ENCODE assay signal across 26 cellular contexts in genomic region chr1:183074215-183074614, GRCh38. TPM values are rescaled to one million over a fixed set of nuclear protein-coding genes. Genes with fewer than 3 reads are reported as not detected.
"Had no signal": no experiment of that assay in that cellular context is flagged by ENCODE, and none has a peak within 500 bp of the region (broad histone marks: within the 10 kb centered on the region; RNA-seq: fewer than 3 reads in every experiment).

No MANE protein-coding gene starts in this region.

- H3K4me3 Mint-ChIP-seq: activated T-cell treated with anti-CD3 and anti-CD28 coated beads, Interleukin-2, amount 50 U/mL, for 24 hours; activated T-helper 17 cell treated with anti-CD3 and anti-CD28 coated beads, Interleukin-2, amount 50 U/mL, for 72 hours; immature natural killer cell; memory B cell; naive B cell; stimulated activated naive CD8-positive, alpha-beta T cell treated with anti-CD3 and anti-CD28 coated beads, Interleukin-15, Interleukin-2, amounts not matched to agents 100 ng/mL and 50 ng/mL, for 24 hours had no signal

- H3K9me3 ChIP-seq: ascending aorta, spleen, tibial artery had no signal

- H3K36me3 ChIP-seq: ascending aorta, brain microvascular endothelial cell, spleen, tibial artery, WERI-Rb-1 had no signal

- H3K9me3 Mint-ChIP-seq: activated naive CD4-positive, alpha-beta T cell treated with anti-CD3 and anti-CD28 coated beads, Interleukin-2, amount 50 U/mL, for 72 hours; activated T-cell treated with anti-CD3 and anti-CD28 coated beads, Interleukin-2, amount 50 U/mL, for 24 hours; activated T-helper 17 cell treated with anti-CD3 and anti-CD28 coated beads, Interleukin-2, amount 50 U/mL, for 72 hours; memory B cell; naive B cell; stimulated activated naive CD8-positive, alpha-beta T cell treated with anti-CD3 and anti-CD28 coated beads, Interleukin-15, Interleukin-2, amounts not matched to agents 100 ng/mL and 50 ng/mL, for 24 hours had no signal

- H3K4me1 Mint-ChIP-seq: activated T-helper 17 cell treated with anti-CD3 and anti-CD28 coated beads, Interleukin-2, amount 50 U/mL, for 72 hours; immature natural killer cell had no signal

- H3K36me3 Mint-ChIP-seq: activated naive CD4-positive, alpha-beta T cell treated with anti-CD3 and anti-CD28 coated beads, Interleukin-2, amount 50 U/mL, for 72 hours; immature natural killer cell; naive B cell had no signal

- H3K27ac Mint-ChIP-seq: activated naive CD4-positive, alpha-beta T cell treated with anti-CD3 and anti-CD28 coated beads, Interleukin-2, amount 50 U/mL, for 72 hours; activated T-cell treated with anti-CD3 and anti-CD28 coated beads, Interleukin-2, amount 50 U/mL, for 24 hours; activated T-helper 17 cell treated with anti-CD3 and anti-CD28 coated beads, Interleukin-2, amount 50 U/mL, for 72 hours; immature natural killer cell; memory B cell; stimulated activated naive CD8-positive, alpha-beta T cell treated with anti-CD3 and anti-CD28 coated beads, Interleukin-15, Interleukin-2, amounts not matched to agents 100 ng/mL and 50 ng/mL, for 24 hours had no signal

- ATAC-seq: activated naive CD4-positive, alpha-beta T cell treated with anti-CD3 and anti-CD28 coated beads, Interleukin-2, amount 50 U/mL, for 72 hours; activated T-helper 17 cell treated with anti-CD3 and anti-CD28 coated beads, Interleukin-2, amount 50 U/mL, for 72 hours; esophagus mucosa; sciatic nerve had no signal

- H3K27ac ChIP-seq: brain microvascular endothelial cell, hepatocyte, spleen, WERI-Rb-1 had no signal

- H3K4me3 ChIP-seq: ascending aorta, hepatocyte, spleen, tibial artery had no signal

- FAIRE-seq: colon, endothelial cell of umbilical vein had no signal

- H3K27me3 Mint-ChIP-seq: naive B cell had no signal

- H3K27me3 ChIP-seq: ascending aorta, brain microvascular endothelial cell, hepatocyte, spleen, tibial artery had no signal

- DNase-seq: activated CD4-positive, alpha-beta T cell treated with anti-CD3 and anti-CD28 coated beads for 1 hour; activated CD4-positive, alpha-beta T cell treated with anti-CD3 and anti-CD28 coated beads, Interleukin-2, amount 50 U/mL, for 1 hour; activated T-cell treated with anti-CD3 and anti-CD28 coated beads, Interleukin-2, amount 50 U/mL, for 24 hours; brain microvascular endothelial cell; central memory CD4-positive, alpha-beta T cell; effector memory CD4-positive, alpha-beta T cell; foreskin melanocyte; glutamatergic neuron; immature natural killer cell; kidney glomerular epithelial cell; naive B cell; nucleus accumbens; spleen; tibial artery; WERI-Rb-1 had no signal

- H3K4me2 ChIP-seq: hepatocyte had no signal

RNA-seq across cellular contexts. Expression of gene LAMC1, which starts 51.0 kb away (rescaled TPM):
- total RNA-seq: activated naive CD4-positive, alpha-beta T cell treated with anti-CD3 and anti-CD28 coated beads, Interleukin-2, amount 50 U/mL, for 72 hours; T-helper 2 cell treated with Interferon-gamma antibody and Interleukin-4, amounts not matched to agents 100 ng/mL and 5 ng/mL, for 36 hours had no signal
